ENCODE assay signal across 8 cellular contexts in the genomic region with DNA sequence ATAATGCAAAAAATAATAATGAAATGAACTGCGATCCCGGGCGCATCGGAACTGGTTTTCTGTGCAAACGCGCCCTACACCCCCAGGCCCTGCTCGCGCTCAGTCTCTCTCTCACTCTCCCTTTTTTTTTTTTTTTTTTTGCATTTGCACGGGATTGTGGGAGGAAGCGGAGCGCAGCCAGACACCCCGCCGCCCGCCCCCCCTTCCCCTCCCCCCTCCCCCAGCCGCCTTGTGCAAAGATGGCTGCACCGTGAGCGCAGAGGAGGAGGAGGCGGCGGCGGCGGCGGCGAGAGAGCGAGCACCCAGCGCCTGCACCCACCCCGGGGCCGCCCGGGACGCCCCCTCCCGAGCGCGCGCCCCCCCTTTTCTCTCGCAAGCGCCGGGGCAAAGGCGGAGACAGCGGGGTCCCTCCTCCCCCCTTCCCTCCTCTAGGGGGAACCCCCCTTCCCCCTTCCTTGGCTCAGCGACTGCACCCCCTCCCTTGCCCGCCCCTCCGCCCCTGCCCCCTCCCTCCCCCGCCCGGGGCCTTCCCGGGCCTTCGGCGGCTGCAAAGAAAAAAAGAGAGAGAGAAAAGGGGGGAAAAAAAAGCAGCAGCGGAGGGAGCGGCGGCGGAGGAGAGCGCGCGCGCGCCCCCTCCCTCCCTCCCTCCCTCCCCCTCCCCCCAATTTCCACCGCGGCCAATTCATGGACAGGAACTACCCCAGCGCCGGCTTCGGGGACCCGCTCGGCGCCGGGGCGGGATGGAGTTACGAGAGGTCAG. TPM values are rescaled to one million over a fixed set of nuclear protein-coding genes. Genes with fewer than 3 reads are reported as not detected.
DNase-seq lines count a peak whose midpoint lies in the region; ATAC-seq, FAIRE-seq and TF ChIP-seq lines count a peak whose summit lies in the region.

A gene with protein sequence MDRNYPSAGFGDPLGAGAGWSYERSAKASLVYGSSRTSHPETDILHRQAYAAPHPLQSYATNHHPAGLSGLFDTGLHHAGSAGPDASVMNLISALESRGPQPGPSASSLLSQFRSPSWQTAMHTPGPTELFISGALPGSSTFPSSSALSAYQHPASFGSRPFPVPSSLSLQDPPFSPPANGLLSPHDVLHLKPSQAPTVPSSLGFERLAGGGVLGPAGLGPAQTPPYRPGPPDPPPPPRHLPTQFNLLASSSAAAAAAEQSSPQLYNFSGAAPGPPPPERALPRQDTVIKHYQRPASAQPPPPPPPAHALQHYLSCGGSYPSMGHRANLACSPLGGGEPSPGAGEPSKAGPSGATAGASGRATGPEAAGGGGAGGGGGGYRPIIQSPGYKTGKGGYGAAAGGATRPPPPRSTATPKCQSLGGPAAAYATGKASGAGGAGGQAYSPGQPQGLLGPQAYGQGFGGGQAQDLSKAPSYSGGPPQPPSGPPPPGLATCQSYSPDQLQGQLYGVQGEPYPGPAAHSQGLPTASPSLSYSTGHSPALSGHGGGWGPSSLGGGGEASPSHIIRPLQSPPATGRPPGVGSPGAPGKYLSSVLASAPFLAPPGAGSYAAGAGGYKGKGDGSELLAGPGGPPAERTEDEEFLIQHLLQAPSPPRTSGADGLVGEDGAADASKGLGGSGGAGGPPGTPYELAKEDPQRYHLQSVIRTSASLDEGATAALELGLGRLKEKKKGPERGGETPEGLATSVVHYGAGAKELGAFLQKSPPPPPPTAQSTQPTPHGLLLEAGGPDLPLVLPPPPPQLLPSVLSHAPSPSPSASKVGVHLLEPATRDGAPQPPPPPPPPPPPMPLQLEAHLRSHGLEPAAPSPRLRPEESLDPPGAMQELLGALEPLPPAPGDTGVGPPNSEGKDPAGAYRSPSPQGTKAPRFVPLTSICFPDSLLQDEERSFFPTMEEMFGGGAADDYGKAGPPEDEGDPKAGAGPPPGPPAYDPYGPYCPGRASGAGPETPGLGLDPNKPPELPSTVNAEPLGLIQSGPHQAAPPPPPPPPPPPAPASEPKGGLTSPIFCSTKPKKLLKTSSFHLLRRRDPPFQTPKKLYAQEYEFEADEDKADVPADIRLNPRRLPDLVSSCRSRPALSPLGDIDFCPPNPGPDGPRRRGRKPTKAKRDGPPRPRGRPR (N-terminal part only) (plus strand): TSS at position 212 of the 760 bp plus-strand sequence. CDS start 473 bp downstream, at position 685.

- ATAC-seq in GM21367 (IDR thresholded peaks at IDR 0.05; ENCODE audit: unreplicated experiment), result no peak

- H3K36me3 Mint-ChIP-seq in activated naive CD4-positive, alpha-beta T cell treated with anti-CD3 and anti-CD28 coated beads for 36 hours (ENCODE audit: low read depth), result peaks cover 9% of the 10 kb centered on the region
- peaks cover 3% of the 10 kb centered on the region for H3K36me3 Mint-ChIP-seq in neural crest cell (ENCODE audit: low read depth)

- no peak for FAIRE-seq in frontal cortex (lab: Jason Lieb, UNC)

- H3K27me3 ChIP-seq in MG63 (no peaks in the 10 kb centered on the region), thyroid gland (no peaks in the 10 kb centered on the region)

- CTCF ChIA-PET in activated naive CD4-positive, alpha-beta T cell treated with anti-CD3 and anti-CD28 coated beads for 36 hours (lab: Charles Lee), result interaction anchor here (0.6 kb wide), 1 partner anchor 224 kb away, joined by 3 read pairs; no protein-coding TSS in a partner anchor

- H3K9ac ChIP-seq in SK-N-MC (ENCODE audit: insufficient read length), result peak within 1 kb of the TSS; percentile 96

- no peaks in the 10 kb centered on the region for H3K9me3 ChIP-seq in MG63
- H3K9me3 ChIP-seq in SK-N-MC (ENCODE audit: low read depth, low read length), result no peaks in the 10 kb centered on the region
- H3K9me3 ChIP-seq in thyroid gland, result no peaks in the 10 kb centered on the region

- no peaks in the 10 kb centered on the region for H3K27me3 Mint-ChIP-seq in activated naive CD4-positive, alpha-beta T cell treated with anti-CD3 and anti-CD28 coated beads for 36 hours (ENCODE audit: low read depth)
- H3K27me3 Mint-ChIP-seq in neural crest cell (ENCODE audit: low read depth), result peaks cover 5% of the 10 kb centered on the region

- H3K4me3 Mint-ChIP-seq in activated naive CD4-positive, alpha-beta T cell treated with anti-CD3 and anti-CD28 coated beads for 36 hours, result peak within 1 kb of the TSS; percentile 77
- peak within 1 kb of the TSS; percentile 90 for H3K4me3 Mint-ChIP-seq in neural crest cell

- H3K36me3 ChIP-seq in MG63, result peaks cover 35% of the 10 kb centered on the region
- H3K36me3 ChIP-seq in SK-N-MC (ENCODE audit: insufficient read depth, low read length), result peaks cover 23% of the 10 kb centered on the region
- peaks cover 13 to 19% of the 10 kb centered on the region in 2 donors for H3K36me3 ChIP-seq in thyroid gland

- TF ChIP-seq CTCF in neural crest cell (conservative IDR thresholded peaks at IDR 0.05) (no peak), thyroid gland (IDR thresholded peaks at IDR 0.05) (no peak)

- H3K4me1 ChIP-seq in thyroid gland, result peaks cover 12 to 14% of the 10 kb centered on the region in 2 donors

- H3K27ac ChIP-seq in SK-N-MC (peak within 1 kb of the TSS; percentile 96), thyroid gland (peak within 1 kb of the TSS; percentile 81 to 94 (median 91))

- TF ChIP-seq POLR2A in thyroid gland (IDR thresholded peaks at IDR 0.05), result peak in 1 of 2 donors; percentile 34

- H3K4me1 Mint-ChIP-seq in activated naive CD4-positive, alpha-beta T cell treated with anti-CD3 and anti-CD28 coated beads for 36 hours (ENCODE audit: low read depth), result peaks cover 25% of the 10 kb centered on the region
- peaks cover 27% of the 10 kb centered on the region for H3K4me1 Mint-ChIP-seq in neural crest cell

- no peaks in the 10 kb centered on the region for H3K9me3 Mint-ChIP-seq in activated naive CD4-positive, alpha-beta T cell treated with anti-CD3 and anti-CD28 coated beads for 36 hours
- no peaks in the 10 kb centered on the region for H3K9me3 Mint-ChIP-seq in neural crest cell

- intact Hi-C loops in activated naive CD4-positive, alpha-beta T cell treated with anti-CD3 and anti-CD28 coated beads for 36 hours (cut with micrococcal nuclease), result loop anchor here (1.0 to 5.0 kb wide), 8 partner anchors 11 to 791 kb away; a partner anchor contains a TSS
- intact Hi-C loops in thyroid gland (cut with DNase I), result no loop called here

- WGBS in thyroid gland, 2 donors, result 0 to 1% methylated on average over 25 to 48 of the region's 66 CpGs

- peak within 1 kb of the TSS; percentile 85 for H3K27ac Mint-ChIP-seq in activated naive CD4-positive, alpha-beta T cell treated with anti-CD3 and anti-CD28 coated beads for 36 hours
- H3K27ac Mint-ChIP-seq in neural crest cell (ENCODE audit: unreplicated experiment), result peak within 1 kb of the TSS; percentile 88

- DNase-seq in ELR (ENCODE audit: low read depth) (peak; percentile 83), MG63 (peak; percentile 81), SK-N-MC (ENCODE audit: low read depth, low spot score) (no peak), frontal cortex (ENCODE audit: low spot score in 2 of 2) (peak; percentile 83 to 93), neural crest cell (ENCODE audit: low read depth, low spot score) (peak; percentile 50), thyroid gland (peak; percentile 57 to 63)
- DNase-seq in activated naive CD4-positive, alpha-beta T cell treated with anti-CD3 and anti-CD28 coated beads for 36 hours, result peak; percentile 81

- peak within 1 kb of the TSS; percentile 88 for H3K4me3 ChIP-seq in MG63
- peak within 1 kb of the TSS; percentile 100 for H3K4me3 ChIP-seq in SK-N-MC
- peak within 1 kb of the TSS; percentile 75 to 86 (median 75) for H3K4me3 ChIP-seq in thyroid gland (replicated peaks in 1 of 3)

RNA-seq across cellular contexts. Expression of the gene that starts here (rescaled TPM):
- total RNA-seq in MG63 (2014; rRNA removed; shearing (Covaris generic); ENCODE audit: low replicate concordance), result 1.2 and 1.8 TPM in 2 replicates
- total RNA-seq in activated naive CD4-positive, alpha-beta T cell treated with anti-CD3 and anti-CD28 coated beads for 36 hours, result 10 to 100 TPM; 16.4 to 16.9 TPM
- total RNA-seq in frontal cortex (5.7 TPM), neural crest cell (51.7 and 53.7 TPM in 2 replicates), thyroid gland (10 to 100 TPM in 3 of 4 donors, 1 to 10 TPM in 1; 7.3 to 15.6 (median 12.4) TPM)
